Comparison of ENCODE assay signal across 8 cellular contexts in the genomic region with DNA sequence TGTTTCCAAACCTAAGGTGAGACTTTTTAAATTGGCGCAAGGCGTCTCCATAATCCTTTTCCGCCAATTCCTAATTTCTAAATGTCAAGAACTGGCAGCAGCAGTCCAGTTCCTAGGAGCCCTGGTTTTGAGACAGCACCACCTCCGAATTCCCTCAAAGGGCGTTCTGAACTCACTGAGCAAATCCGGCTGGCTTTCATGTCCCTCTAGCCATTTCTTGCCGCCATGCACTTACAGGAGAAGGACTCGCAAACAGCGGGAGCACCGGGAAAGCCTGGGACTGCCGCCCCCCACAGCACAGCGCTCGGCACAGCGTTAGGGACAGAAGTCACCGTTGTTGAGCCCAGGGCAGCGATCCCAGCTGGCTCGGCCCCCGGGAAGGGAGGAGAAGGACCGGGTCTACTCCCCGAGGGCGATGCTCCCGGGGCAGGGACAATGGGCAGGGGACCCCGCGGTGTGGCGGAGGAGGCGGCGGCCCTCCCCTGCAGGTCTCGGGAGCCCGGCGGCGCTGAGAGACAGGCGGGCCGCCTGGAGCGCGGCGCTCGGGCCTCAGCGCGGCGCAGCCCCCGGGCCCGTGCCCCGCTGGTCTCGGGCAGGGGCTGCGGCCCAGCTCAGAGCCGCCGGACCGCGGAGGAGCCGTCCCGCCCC. TPM values are rescaled to one million over a fixed set of nuclear protein-coding genes. Genes with fewer than 3 reads are reported as not detected.
DNase-seq lines count a peak whose midpoint lies in the region; ATAC-seq and TF ChIP-seq lines count a peak whose summit lies in the region.

No MANE protein-coding gene starts in this region.

- in situ Hi-C loops in KBM-7 (cut with MboI; ENCODE audit: low pct_unique_long_range_greater_than_20kb, low sequenced_read_pairs): no loop called here

- ATAC-seq in GM21528 (IDR thresholded peaks at IDR 0.05; ENCODE audit: low FRiP score, unreplicated experiment) (peak; percentile 25), HG03565 (IDR thresholded peaks at IDR 0.05; ENCODE audit: unreplicated experiment) (no peak)

- H3K9ac ChIP-seq in skeletal muscle tissue (ENCODE audit: low read depth in 1 of 3, low read length in 3 of 3): peak overlapping the region; percentile 95 to 97 (median 96)

- H3K36me3 ChIP-seq in kidney epithelial cell (ENCODE audit: control insufficient read depth, insufficient read depth, low read length) (peaks cover 1% of the 10 kb centered on the region), skeletal muscle tissue (ENCODE audit: control insufficient read depth in 3 of 3, insufficient read depth in 3 of 3, low read length in 3 of 3) (peaks cover 0 to 3% (median 2%) of the 10 kb centered on the region in 3 donors)

- peak overlapping the region; percentile 94 for H3K4me3 ChIP-seq in kidney epithelial cell (ENCODE audit: low read depth, low read length)
- peak overlapping the region; percentile 86 to 91 (median 86) for H3K4me3 ChIP-seq in skeletal muscle tissue (ENCODE audit: low read length in 3 of 3)

- no peak for TF ChIP-seq CTCF in kidney epithelial cell (IDR thresholded peaks at IDR 0.05; ENCODE audit: insufficient read depth, low read length, poor library complexity, severe bottlenecking)

- H3K9me3 ChIP-seq in skeletal muscle tissue (ENCODE audit: control insufficient read depth in 3 of 3, low read length in 3 of 3): no peaks in the 10 kb centered on the region

- DNase-seq in DMS153 (lab: John Stamatoyannopoulos, UW): peak; percentile 3
- peak; percentile 41 for DNase-seq in KBM-7
- peak in 4 of 5 experiments; percentile 8 to 32 (median 13) for DNase-seq in T-helper 2 cell
- DNase-seq in cerebellum (ENCODE audit: low spot score): peak; percentile 59
- DNase-seq in kidney epithelial cell (ENCODE audit: low read depth): no peak

- H3K27me3 ChIP-seq in kidney epithelial cell (ENCODE audit: control insufficient read depth, insufficient read depth, low read length) (no peaks in the 10 kb centered on the region), skeletal muscle tissue (ENCODE audit: control insufficient read depth in 3 of 3, insufficient read depth in 3 of 3, low read length in 3 of 3) (no peaks in the 10 kb centered on the region)

- peaks cover 43 to 56% (median 48%) of the 10 kb centered on the region in 3 donors for H3K4me1 ChIP-seq in skeletal muscle tissue (ENCODE audit: control insufficient read depth in 3 of 3, insufficient read depth in 3 of 3, low read length in 3 of 3)

- peak overlapping the region; percentile 93 for H3K27ac ChIP-seq in skeletal muscle tissue (ENCODE audit: low read depth, low read length)

RNA-seq across cellular contexts. Expression of a gene that starts 0.5 kb away (rescaled TPM):
- total RNA-seq in cerebellum (38.8 TPM), kidney epithelial cell (22.2 and 28.2 TPM in 2 replicates), skeletal muscle tissue (17.2 TPM)
